Comparison of ENCODE assay signal across 9 cellular contexts in genomic region chr12:122875590-122876220, GRCh38. TPM values are rescaled to one million over a fixed set of nuclear protein-coding genes. Genes with fewer than 3 reads are reported as not detected.
DNase-seq lines count a peak whose midpoint lies in the region; ATAC-seq and TF ChIP-seq lines count a peak whose summit lies in the region.
"Had no signal": no experiment of that assay in that cellular context is flagged by ENCODE, and none has a peak within 500 bp of the region (broad histone marks: within the 10 kb centered on the region; RNA-seq: fewer than 3 reads in every experiment).

No MANE protein-coding gene starts in this region.

- peaks cover 62% of the 10 kb centered on the region for H3K4me1 Mint-ChIP-seq in memory B cell

- H3K9me3 ChIP-seq in MM.1S (replicated peaks; ENCODE audit: insufficient read depth, low read length) (no peaks in the 10 kb centered on the region), thyroid gland (no peaks in the 10 kb centered on the region)
- H3K9me3 ChIP-seq: Peyer's patch had no signal

- peak overlapping the region; percentile 49 for H3K4me3 Mint-ChIP-seq in memory B cell

- H4K20me1 ChIP-seq in MM.1S (ENCODE audit: insufficient read depth, low read length): no peaks in the 10 kb centered on the region

- ATAC-seq in GM21423 (IDR thresholded peaks at IDR 0.05; ENCODE audit: unreplicated experiment) (peak; percentile 49), memory B cell (ENCODE audit: low read depth) (peak; percentile 30)

- H3F3A ChIP-seq in MM.1S (ENCODE audit: insufficient read depth, low read length): peaks cover 78% of the 10 kb centered on the region

- intact Hi-C loops in thyroid gland (cut with DNase I): no loop called here

- H3K9me3 Mint-ChIP-seq in memory B cell: no peaks in the 10 kb centered on the region

- H3K4me2 ChIP-seq in MM.1S (ENCODE audit: low read depth, low read length): peak overlapping the region; percentile 50; the same call in 1 of the 2 replicates

- peak overlapping the region; percentile 70 for H3K9ac ChIP-seq in MM.1S (ENCODE audit: low read length)

- H3K27me3 ChIP-seq in MM.1S (replicated peaks; ENCODE audit: insufficient read depth, low read length) (no peaks in the 10 kb centered on the region), thyroid gland (no peaks in the 10 kb centered on the region)
- H3K27me3 ChIP-seq: Peyer's patch had no signal

- in situ Hi-C loops in GM13976 (cut with MboI; ENCODE audit: low sequenced_read_pairs, unreplicated experiment): no loop called here

- no peak for TF ChIP-seq CTCF in GM13976 (IDR thresholded peaks at IDR 0.05; ENCODE audit: borderline replicate concordance, control extremely low read depth, extremely low read depth, insufficient read depth, missing control alignments)
- no peak for TF ChIP-seq CTCF in MM.1S (IDR thresholded peaks at IDR 0.05; ENCODE audit: low read length)
- no peak for TF ChIP-seq CTCF in thyroid gland (IDR thresholded peaks at IDR 0.05)

- no peaks in the 10 kb centered on the region for H3K27me3 Mint-ChIP-seq in memory B cell

- no peak for TF ChIP-seq POLR2A in thyroid gland (IDR thresholded peaks at IDR 0.05)

- H2AFZ ChIP-seq in MM.1S (ENCODE audit: low read length): no peak overlapping the region

- peak overlapping the region; percentile 97 for H3K27ac ChIP-seq in MM.1S (ENCODE audit: low read length)
- H3K27ac ChIP-seq in thyroid gland: no peak overlapping the region

- no peaks in the 10 kb centered on the region for H3K9me2 ChIP-seq in MM.1S (replicated peaks; ENCODE audit: insufficient read depth, low read length)

- H3K36me3 ChIP-seq in MM.1S (replicated peaks; ENCODE audit: insufficient read depth, low read length) (no peaks in the 10 kb centered on the region; the same call in 1 of the 2 replicates), thyroid gland (no peaks in the 10 kb centered on the region)
- H3K36me3 ChIP-seq: Peyer's patch had no signal

- WGBS in thyroid gland, 2 donors: 63 to 72% methylated on average over 7 of the region's 7 CpGs

- H3K79me2 ChIP-seq in MM.1S (ENCODE audit: low read length): peaks cover 89% of the 10 kb centered on the region

- peaks cover 12% of the 10 kb centered on the region for H3K36me3 Mint-ChIP-seq in memory B cell

- H3K4me3 ChIP-seq in MM.1S (ENCODE audit: low read length): no peak overlapping the region
- H3K4me3 ChIP-seq in thyroid gland (replicated peaks in 1 of 3): no peak overlapping the region
- H3K4me3 ChIP-seq: Peyer's patch had no signal

- peak; percentile 67 for DNase-seq in GM13976 (ENCODE audit: low spot score)
- peak; percentile 82 for DNase-seq in MM.1S
- no peak for DNase-seq in memory B cell (ENCODE audit: low spot score in 2 of 2)
- DNase-seq in epidermal melanocyte (ENCODE audit: insufficient read length, low spot score): no peak
- no peak for DNase-seq in UCSD-AML1 (lab: John Stamatoyannopoulos, UW; ENCODE audit: unreplicated experiment)
- DNase-seq in thyroid gland: no peak
- DNase-seq in D341Med (ENCODE audit: low spot score): no peak

- H3K27ac Mint-ChIP-seq in memory B cell: peak overlapping the region; percentile 58

- H3K4me1 ChIP-seq in MM.1S (ENCODE audit: low read length) (peaks cover 76% of the 10 kb centered on the region), thyroid gland (peaks cover 81 to 86% of the 10 kb centered on the region in 2 donors)

RNA-seq across cellular contexts. Expression of gene VPS37B, which starts 20.2 kb away (rescaled TPM):
- total RNA-seq in thyroid gland: 10 to 100 TPM; 35.6 to 66.1 (median 63.5) TPM

RNA-seq across cellular contexts. Expression of gene HIP1R, which starts 40.4 kb away (rescaled TPM):
- total RNA-seq in thyroid gland: 10 to 100 TPM; 50.2 to 92.7 (median 56.2) TPM

Comparison
In these comparisons a context has a peak if more than half of its experiments do, and no peak if none do; other contexts are left out.
1. DNase-seq: peak in GM13976 (single experiment) and MM.1S (single experiment); none in memory B cell (0 of 2), epidermal melanocyte (single experiment), UCSD-AML1 (single experiment), thyroid gland (0 of 2) and D341Med (single experiment).